In the genomic region with DNA sequence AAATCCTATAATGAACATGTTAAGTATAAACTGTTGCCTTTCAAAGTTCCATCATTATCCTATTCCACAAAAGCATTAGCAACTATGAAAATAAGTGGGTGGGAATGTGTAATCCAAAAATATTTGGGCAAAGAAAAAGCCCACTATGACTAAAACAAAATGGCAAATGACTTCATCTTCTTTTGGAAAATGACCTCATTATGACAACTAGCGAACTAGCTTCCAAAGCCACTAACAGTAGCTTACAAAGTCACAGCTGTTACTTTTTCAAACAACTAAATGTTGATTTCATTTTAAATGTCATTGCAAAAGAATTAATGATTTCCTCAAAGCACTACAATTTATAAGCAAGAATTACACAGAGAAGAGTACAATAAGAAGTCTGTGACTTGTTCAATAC, we compare ENCODE assay signal across 23 cellular contexts.
"Had no signal": no experiment of that assay in that cellular context is flagged by ENCODE, and none has a peak within 500 bp of the region (broad histone marks: within the 10 kb centered on the region; RNA-seq: fewer than 3 reads in every experiment).

No MANE protein-coding gene starts in this region.

- H3K4me3 ChIP-seq: cardiac muscle cell, gastroesophageal sphincter, sigmoid colon, testis, uterus had no signal

- H3K4me1 ChIP-seq: gastroesophageal sphincter, parathyroid adenoma, sigmoid colon, testis, uterus had no signal

- H3K27ac ChIP-seq: cardiac muscle cell, gastroesophageal sphincter, neutrophil, parathyroid adenoma, sigmoid colon, testis, uterus had no signal

- H3K36me3 ChIP-seq: cardiac muscle cell, gastroesophageal sphincter, neutrophil, sigmoid colon, uterus had no signal

- ATAC-seq: gastroesophageal sphincter; left cardiac atrium; stimulated activated naive B cell treated with anti-CD40 and anti-IgM and Interleukin-4, amounts not matched to agents 10 μg/mL and 1 μg/mL and 100 μg/mL, for 72 hours had no signal

- H3K27me3 ChIP-seq: cardiac muscle cell, gastroesophageal sphincter, neutrophil, sigmoid colon, testis, uterus had no signal

- DNase-seq: activated B cell treated with CpG ODN at 0.5 μM for 24 hours; activated CD4-positive, alpha-beta memory T cell treated with anti-CD3 and anti-CD28 coated beads for 36 hours; activated CD4-positive, alpha-beta T cell treated with anti-CD3 and anti-CD28 coated beads for 4 hours; activated naive CD4-positive, alpha-beta T cell treated with Interleukin-2 at 50 U/mL for 16 hours; activated naive CD8-positive, alpha-beta T cell treated with anti-CD3 and anti-CD28 coated beads for 36 hours; activated T-cell treated with anti-CD3 and anti-CD28 coated beads, Interleukin-2, amount 50 U/mL, for 48 hours; cortex of kidney; endodermal cell; head of caudate nucleus; islet precursor cell; left cardiac atrium; sigmoid colon; stimulated activated CD4-positive, alpha-beta T cell treated with anti-CD3 and anti-CD28 coated beads, Interleukin-2, amount 100 ng/mL, for 48 hours; stimulated activated CD8-positive, alpha-beta memory T cell treated with anti-CD3 and anti-CD28 coated beads, Interleukin-4, amount 100 ng/mL, for 48 hours; stimulated activated naive B cell treated with anti-CD40 and anti-IgM and Interleukin-4, amounts not matched to agents 10 μg/mL and 1 μg/mL and 100 μg/mL, for 72 hours; T1000; testis; trophoblast cell; uterus had no signal

- H3K9me3 ChIP-seq: neutrophil, sigmoid colon, testis had no signal
